ENCODE assay signal across 15 cellular contexts in the genomic region with DNA sequence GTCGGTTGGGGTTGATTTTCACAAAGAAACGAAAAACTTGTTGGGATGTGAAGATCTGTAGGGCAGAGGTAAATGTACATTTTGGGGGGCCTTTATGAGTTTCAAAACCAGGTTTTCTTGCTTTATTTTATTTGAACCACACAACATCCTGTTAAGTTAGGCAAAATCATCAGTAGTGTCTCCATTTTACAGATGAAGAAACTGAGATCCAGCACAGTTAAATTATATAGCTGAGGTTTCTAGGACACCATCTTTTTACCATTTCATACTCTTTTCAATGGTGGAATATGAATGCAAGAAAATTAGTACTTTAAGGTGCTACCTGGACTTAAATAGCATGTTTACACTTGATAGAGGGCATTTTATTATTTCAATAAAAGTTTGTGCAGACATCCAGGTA.
"Had no signal": no experiment of that assay in that cellular context is flagged by ENCODE, and none has a peak within 500 bp of the region (broad histone marks: within the 10 kb centered on the region; RNA-seq: fewer than 3 reads in every experiment).

No MANE protein-coding gene starts in this region.

- H3K27ac ChIP-seq: coronary artery, lower lobe of right lung, tibial nerve had no signal

- H3K36me3 ChIP-seq: lower lobe of right lung, tibial nerve had no signal

- H3K9me3 ChIP-seq: lower lobe of right lung, mucosa of descending colon, tibial nerve had no signal

- H3K27ac Mint-ChIP-seq: activated naive CD8-positive, alpha-beta T cell treated with anti-CD3 and anti-CD28 coated beads, Interleukin-2, amount 10 ng/mL, durations not matched to agents 7 days and 5 days; T-helper 17 cell had no signal

- H3K27me3 Mint-ChIP-seq: activated naive CD8-positive, alpha-beta T cell treated with anti-CD3 and anti-CD28 coated beads, Interleukin-2, amount 10 ng/mL, durations not matched to agents 7 days and 5 days had no signal

- H3K27me3 ChIP-seq: tibial nerve had no signal

- H3K4me3 Mint-ChIP-seq: activated naive CD8-positive, alpha-beta T cell treated with anti-CD3 and anti-CD28 coated beads, Interleukin-2, amount 10 ng/mL, durations not matched to agents 7 days and 5 days; neural crest cell had no signal

- ATAC-seq: lower lobe of right lung, mucosa of descending colon, T-helper 17 cell had no signal

- H3K4me1 Mint-ChIP-seq: activated naive CD8-positive, alpha-beta T cell treated with anti-CD3 and anti-CD28 coated beads, Interleukin-2, amount 10 ng/mL, durations not matched to agents 7 days and 5 days had no signal

- DNase-seq: activated CD4-positive, alpha-beta T cell treated with anti-CD3 and anti-CD28 coated beads, Interleukin-2, amount 50 U/mL, for 1 hour; activated CD4-positive, CD25-positive, alpha-beta regulatory T cell; activated naive CD4-positive, alpha-beta T cell; activated naive CD8-positive, alpha-beta T cell treated with anti-CD3 and anti-CD28 coated beads, Interleukin-2, amount 10 ng/mL, durations not matched to agents 7 days and 5 days; amniotic stem cell; cerebellar nuclear complex; foreskin fibroblast; lower lobe of right lung; mucosa of descending colon; occipital lobe; stimulated activated naive CD8-positive, alpha-beta T cell treated with anti-CD3 and anti-CD28 coated beads, Interleukin-15, Interleukin-2, amounts not matched to agents 100 U/mL and 50 U/mL, for 24 hours; T-helper 17 cell had no signal

- H3K36me3 Mint-ChIP-seq: activated naive CD8-positive, alpha-beta T cell treated with anti-CD3 and anti-CD28 coated beads, Interleukin-2, amount 10 ng/mL, durations not matched to agents 7 days and 5 days had no signal

- H3K4me1 ChIP-seq: lower lobe of right lung had no signal

- H3K4me3 ChIP-seq: coronary artery, lower lobe of right lung, mucosa of descending colon, tibial nerve had no signal

- H3K9me3 Mint-ChIP-seq: activated naive CD8-positive, alpha-beta T cell treated with anti-CD3 and anti-CD28 coated beads, Interleukin-2, amount 10 ng/mL, durations not matched to agents 7 days and 5 days; neural crest cell had no signal
